ENCODE assay signal across 13 cellular contexts in the genomic region with DNA sequence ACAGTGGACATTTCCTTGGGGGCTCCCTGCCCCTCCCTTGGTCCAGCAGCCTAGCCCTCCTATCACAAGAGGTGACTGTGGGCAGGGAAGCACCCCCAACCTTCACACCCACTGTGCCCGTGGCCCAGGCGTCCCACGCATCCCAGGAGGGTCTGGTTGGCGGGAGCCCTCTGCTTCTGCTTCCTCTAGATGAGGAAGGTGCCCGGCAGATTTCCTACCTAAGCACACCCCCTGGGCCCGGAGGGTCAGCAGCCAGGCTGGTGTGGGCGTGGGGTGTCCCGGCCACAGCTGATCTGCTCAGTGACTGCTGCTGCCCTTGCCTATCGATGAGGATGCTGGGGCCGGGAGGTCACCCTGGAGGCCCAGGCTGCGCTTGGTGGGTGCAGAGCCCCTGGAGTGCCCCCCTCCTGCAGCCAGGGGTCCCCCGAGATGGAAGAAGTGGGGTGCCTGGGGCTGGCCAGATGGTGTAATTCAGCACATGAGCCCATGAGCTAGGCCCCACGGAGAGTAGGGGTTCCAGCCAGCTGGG. TPM values are rescaled to one million over a fixed set of nuclear protein-coding genes. Genes with fewer than 3 reads are reported as not detected.
DNase-seq lines count a peak whose midpoint lies in the region; ATAC-seq and TF ChIP-seq lines count a peak whose summit lies in the region.
"Had no signal": no experiment of that assay in that cellular context is flagged by ENCODE, and none has a peak within 500 bp of the region (broad histone marks: within the 10 kb centered on the region; RNA-seq: fewer than 3 reads in every experiment).

No MANE protein-coding gene starts in this region.

- H3K9ac ChIP-seq in PC-3 (ENCODE audit: low read length) (peak overlapping the region; percentile 29; the same call in 1 of the 2 replicates), colonic mucosa (ENCODE audit: low read depth in 2 of 2, low read length in 2 of 2) (peak overlapping the region; percentile 66 to 82)

- POLR2A ChIA-PET in PC-3 (lab: Charles Lee; ENCODE audit: unreplicated experiment): no interaction called here

- H3K36me3 Mint-ChIP-seq in memory B cell: no peaks in the 10 kb centered on the region

- H2AFZ ChIP-seq in PC-3 (ENCODE audit: low read length): no peak overlapping the region

- H3K27me3 Mint-ChIP-seq in memory B cell: no peaks in the 10 kb centered on the region
- H3K27me3 Mint-ChIP-seq: activated CD4-positive, alpha-beta memory T cell treated with anti-CD3 and anti-CD28 coated beads, Interleukin-2, amount 10 ng/mL, durations not matched to agents 7 days and 5 days; CD4-positive, alpha-beta T cell had no signal

- no peak for TF ChIP-seq EP300 in stomach (IDR thresholded peaks at IDR 0.05)

- H3K9me3 Mint-ChIP-seq in memory B cell: no peaks in the 10 kb centered on the region
- H3K9me3 Mint-ChIP-seq: activated CD4-positive, alpha-beta memory T cell treated with anti-CD3 and anti-CD28 coated beads, Interleukin-2, amount 10 ng/mL, durations not matched to agents 7 days and 5 days; CD4-positive, alpha-beta T cell had no signal

- H3K4me1 ChIP-seq in PC-3 (ENCODE audit: insufficient read depth, low read length) (peaks cover 18% of the 10 kb centered on the region), colonic mucosa (peaks cover 52% of the 10 kb centered on the region), stomach (peaks cover 59 to 93% (median 88%) of the 10 kb centered on the region in 4 donors)

- no peaks in the 10 kb centered on the region for H3F3A ChIP-seq in PC-3 (ENCODE audit: low read length, unreplicated experiment)

- H3K9me3 ChIP-seq in PC-3 (ENCODE audit: low read length) (no peaks in the 10 kb centered on the region), colonic mucosa (no peaks in the 10 kb centered on the region), stomach (no peaks in the 10 kb centered on the region)

- BruUV-seq in PC-3 (replicated peaks; lab: Mats Ljungman, UMichigan): no TSS peak

- 0 out of 2 replicates have a peak overlapping the region, but pooled peaks have one; percentile 39 for H3K4me2 ChIP-seq in PC-3 (ENCODE audit: low read length)

- 73 to 85% (median 76%) methylated on average over 7 to 13 of the region's 13 CpGs for WGBS in stomach, 5 donors

- H3K9me2 ChIP-seq in PC-3 (replicated peaks; ENCODE audit: low read length): no peaks in the 10 kb centered on the region

- peaks cover 55% of the 10 kb centered on the region for H3K4me1 Mint-ChIP-seq in memory B cell

- H3K27ac Mint-ChIP-seq in memory B cell: peak overlapping the region; percentile 77
- H3K27ac Mint-ChIP-seq: activated CD4-positive, alpha-beta memory T cell treated with anti-CD3 and anti-CD28 coated beads, Interleukin-2, amount 10 ng/mL, durations not matched to agents 7 days and 5 days; CD4-positive, alpha-beta T cell had no signal

- H3K79me2 ChIP-seq in PC-3 (ENCODE audit: low read length): no peaks in the 10 kb centered on the region

- ATAC-seq in PC-3: no peak
- ATAC-seq in memory B cell (ENCODE audit: low read depth): no peak
- ATAC-seq in GM19023 (IDR thresholded peaks at IDR 0.05; ENCODE audit: unreplicated experiment): no peak

- H3K4me3 Mint-ChIP-seq in memory B cell: peak overlapping the region; percentile 60
- H3K4me3 Mint-ChIP-seq: activated CD4-positive, alpha-beta memory T cell treated with anti-CD3 and anti-CD28 coated beads, Interleukin-2, amount 10 ng/mL, durations not matched to agents 7 days and 5 days; CD4-positive, alpha-beta T cell had no signal

- intact Hi-C loops in PC-3 (cut with micrococcal nuclease) (no loop called here), colonic mucosa (cut with DNase I) (no loop called here), stomach (cut with DNase I; ENCODE audit: low total_unique reads) (no loop called here)

- CTCF ChIA-PET in PC-3 (lab: Charles Lee): no interaction called here

- H3K27me3 ChIP-seq in PC-3 (ENCODE audit: low read length): no peaks in the 10 kb centered on the region
- no peaks in the 10 kb centered on the region for H3K27me3 ChIP-seq in colonic mucosa
- H3K27me3 ChIP-seq in stomach: no peaks in the 10 kb centered on the region
- H3K27me3 ChIP-seq: dorsolateral prefrontal cortex had no signal

- no peak overlapping the region for H3K4me3 ChIP-seq in PC-3 (ENCODE audit: low read length)
- no peak overlapping the region for H3K4me3 ChIP-seq in colonic mucosa
- H3K4me3 ChIP-seq in stomach: peak overlapping the region in 1 of 4 donors; percentile 4

- H3K27ac ChIP-seq in PC-3 (ENCODE audit: low read length) (peak overlapping the region; percentile 34; the same call in 1 of the 2 replicates), colonic mucosa (peak overlapping the region; percentile 60), stomach (peak overlapping the region; percentile 83 to 93 (median 88))

- TF ChIP-seq CTCF in PC-3 (conservative IDR thresholded peaks at IDR 0.05; ENCODE audit: low read depth, low read length): no peak
- TF ChIP-seq CTCF in colonic mucosa (IDR thresholded peaks at IDR 0.05): no peak
- no peak for TF ChIP-seq CTCF in stomach (IDR thresholded peaks at IDR 0.05)
- no peak for TF ChIP-seq CTCF in GM13977 (IDR thresholded peaks at IDR 0.05; ENCODE audit: extremely low read depth, insufficient read depth, missing control alignments)

- in situ Hi-C loops in GM13977 (cut with MboI; ENCODE audit: low pct_unique_long_range_greater_than_20kb, low sequenced_read_pairs, unreplicated experiment): no loop called here

- TF ChIP-seq POLR2A in stomach (IDR thresholded peaks at IDR 0.05): no peak

- no peaks in the 10 kb centered on the region for H3K36me3 ChIP-seq in PC-3 (ENCODE audit: low read depth, low read length)
- H3K36me3 ChIP-seq in colonic mucosa: no peaks in the 10 kb centered on the region
- no peaks in the 10 kb centered on the region for H3K36me3 ChIP-seq in stomach

- H4K20me1 ChIP-seq in PC-3 (ENCODE audit: low read length): no peaks in the 10 kb centered on the region

- DNase-seq in PC-3: no peak
- no peak for DNase-seq in colonic mucosa
- no peak for DNase-seq in memory B cell (ENCODE audit: low spot score in 2 of 2)
- no peak for DNase-seq in stomach
- no peak for DNase-seq in NCI-H2227 treated with DMSO at 0.1 percent for 48 hours (lab: John Stamatoyannopoulos, UW)
- no peak for DNase-seq in GM13977 (ENCODE audit: low spot score)
- DNase-seq in NCI-H446 treated with DMSO at 0.1 percent for 48 hours (lab: John Stamatoyannopoulos, UW): no peak
- DNase-seq: activated CD4-positive, alpha-beta memory T cell treated with anti-CD3 and anti-CD28 coated beads, Interleukin-2, amount 10 ng/mL, durations not matched to agents 7 days and 5 days; anterior cingulate cortex; CD4-positive, alpha-beta T cell; MV-4-11 had no signal

RNA-seq across cellular contexts. Expression of a gene that starts 12.2 kb away (rescaled TPM):
- 16.9 and 17.4 TPM in 2 replicates for total RNA-seq in PC-3 (2014; rRNA removed)
- 10 to 100 TPM; 62.2 to 70.8 TPM for total RNA-seq in colonic mucosa
- total RNA-seq in stomach: 100 to 1,000 TPM in 2 of 5 donors, 10 to 100 TPM in 3; 31.8 to 151 (median 89.9) TPM
- polyA plus RNA-seq in stomach: 10 to 100 TPM in 2 of 3 donors, 1 to 10 TPM in 1; 9.0 to 26.7 (median 11.1) TPM

RNA-seq across cellular contexts. Expression of a gene that starts 38.6 kb away (rescaled TPM):
- total RNA-seq in PC-3 (2014; rRNA removed) (118 and 124 TPM in 2 replicates), colonic mucosa (100 to 1,000 TPM; 223 to 233 TPM), stomach (1,000 to 10,000 TPM in 1 of 5 donors, 100 to 1,000 TPM in 4; 162 to 1,174 (median 290) TPM)
- polyA plus RNA-seq in stomach: 100 to 1,000 TPM; 103 to 197 (median 127) TPM

RNA-seq across cellular contexts. Expression of a gene that starts 48.9 kb away (rescaled TPM):
- total RNA-seq in PC-3 (2014; rRNA removed): 56.5 and 77.8 TPM in 2 replicates
- 10 to 100 TPM; 43.6 to 61.3 TPM for total RNA-seq in colonic mucosa
- 100 to 1,000 TPM in 2 of 5 donors, 10 to 100 TPM in 3; 18.7 to 194 (median 59.6) TPM for total RNA-seq in stomach
- 10 to 100 TPM; 36.1 to 42.5 (median 37.6) TPM for polyA plus RNA-seq in stomach

Comparison
In these comparisons a context has a peak if more than half of its experiments do, and no peak if none do; other contexts are left out.
1. H3K27ac ChIP-seq: peak in every context shown above with its lines; median percentile 88 in stomach; 60 in colonic mucosa; 34 in PC-3.